ENCODE assay signal across 1 cellular context in genomic region chr14:95460647-95461478, GRCh38.
TF ChIP-seq lines count a peak whose summit lies in the region.

No MANE protein-coding gene starts in this region.

TF ChIP-seq in HepG2, 621 proteins besides CTCF, POLR2A, EP300 and RAD21 (continued from another document):
- TF ChIP-seq ZKSCAN8 (CRISPR knock-in tag; IDR thresholded peaks at IDR 0.05; ENCODE audit: borderline replicate concordance) (no peak), CHD2 (IDR thresholded peaks at IDR 0.05; ENCODE audit: low read depth, low read length) (no peak), ZBED4 (CRISPR knock-in tag; IDR thresholded peaks at IDR 0.05; ENCODE audit: borderline replicate concordance) (no peak), MYC (CRISPR knock-in tag; IDR thresholded peaks at IDR 0.05; ENCODE audit: borderline replicate concordance) (no peak), TERF1 (CRISPR knock-in tag; IDR thresholded peaks at IDR 0.05) (no peak), CREB1 (IDR thresholded peaks at IDR 0.05) (no peak), CREB1 (CRISPR knock-in tag; IDR thresholded peaks at IDR 0.05) (no peak), CEBPZ (IDR thresholded peaks at IDR 0.05; ENCODE audit: low read length) (no peak), ZSCAN22 (CRISPR knock-in tag; IDR thresholded peaks at IDR 0.05) (no peak), ZC3H4 (CRISPR knock-in tag; IDR thresholded peaks at IDR 0.05; ENCODE audit: borderline replicate concordance) (no peak), HNRNPH1 (optimal IDR thresholded peaks at IDR 0.05; ENCODE audit: low read depth, low read length) (no peak), TP53 (CRISPR knock-in tag; conservative IDR thresholded peaks at IDR 0.05) (no peak)
- TF ChIP-seq, protein P1, sequence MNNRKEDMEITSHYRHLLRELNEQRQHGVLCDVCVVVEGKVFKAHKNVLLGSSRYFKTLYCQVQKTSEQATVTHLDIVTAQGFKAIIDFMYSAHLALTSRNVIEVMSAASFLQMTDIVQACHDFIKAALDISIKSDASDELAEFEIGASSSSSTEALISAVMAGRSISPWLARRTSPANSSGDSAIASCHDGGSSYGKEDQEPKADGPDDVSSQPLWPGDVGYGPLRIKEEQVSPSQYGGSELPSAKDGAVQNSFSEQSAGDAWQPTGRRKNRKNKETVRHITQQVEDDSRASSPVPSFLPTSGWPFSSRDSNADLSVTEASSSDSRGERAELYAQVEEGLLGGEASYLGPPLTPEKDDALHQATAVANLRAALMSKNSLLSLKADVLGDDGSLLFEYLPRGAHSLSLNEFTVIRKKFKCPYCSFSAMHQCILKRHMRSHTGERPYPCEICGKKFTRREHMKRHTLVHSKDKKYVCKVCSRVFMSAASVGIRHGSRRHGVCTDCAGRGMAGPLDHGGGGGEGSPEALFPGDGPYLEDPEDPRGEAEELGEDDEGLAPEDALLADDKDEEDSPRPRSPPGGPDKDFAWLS (CRISPR knock-in tag; IDR thresholded peaks at IDR 0.05; ENCODE audit: borderline replicate concordance): no peak
